7 cellular contexts compared by ENCODE assay signal in genomic region chr11:34105957-34106504, GRCh38. TPM values are rescaled to one million over a fixed set of nuclear protein-coding genes. Genes with fewer than 3 reads are reported as not detected.
DNase-seq lines count a peak whose midpoint lies in the region; ATAC-seq and TF ChIP-seq lines count a peak whose summit lies in the region.

No MANE protein-coding gene starts in this region.

- peak overlapping the region; percentile 70 for H3K27ac ChIP-seq in duodenal mucosa (ENCODE audit: low read depth, low read length)

- DNase-seq in NT2/D1 (ENCODE audit: low read depth, low spot score) (no peak), natural killer cell (no peak), NCI-H2227 (lab: John Stamatoyannopoulos, UW; ENCODE audit: unreplicated experiment) (no peak), D341Med (ENCODE audit: low spot score) (no peak)

- H3K9me3 ChIP-seq in NT2/D1 (ENCODE audit: insufficient read depth, low read length) = no peaks in the 10 kb centered on the region
- no peaks in the 10 kb centered on the region for H3K9me3 ChIP-seq in duodenal mucosa (ENCODE audit: control insufficient read depth in 1 of 2, low read length in 2 of 2)

- H3K36me3 ChIP-seq in NT2/D1 (ENCODE audit: insufficient read depth, insufficient read length, low read length) (peaks cover 46% of the 10 kb centered on the region), duodenal mucosa (ENCODE audit: control insufficient read depth in 1 of 2, insufficient read depth in 2 of 2, low read length in 2 of 2) (peaks cover 5 to 27% of the 10 kb centered on the region in 2 donors)

- ATAC-seq in GM21619 (IDR thresholded peaks at IDR 0.05; ENCODE audit: unreplicated experiment) (peak; percentile 11), natural killer cell (no peak), HG02852 (IDR thresholded peaks at IDR 0.05; ENCODE audit: unreplicated experiment) (no peak)

- TF ChIP-seq CTCF in natural killer cell (IDR thresholded peaks at IDR 0.05) = no peak

- no peaks in the 10 kb centered on the region for H3K27me3 Mint-ChIP-seq in natural killer cell (ENCODE audit: low read depth in 2 of 2)

- no peaks in the 10 kb centered on the region for H3K27me3 ChIP-seq in NT2/D1 (ENCODE audit: insufficient read depth, insufficient read length)
- no peaks in the 10 kb centered on the region for H3K27me3 ChIP-seq in duodenal mucosa (ENCODE audit: control insufficient read depth in 1 of 2, insufficient read depth in 2 of 2, low read length in 2 of 2)

- H3K27ac Mint-ChIP-seq in natural killer cell = peak overlapping the region; percentile 96 to 97

- peak overlapping the region; percentile 87 for H3K4me3 ChIP-seq in NT2/D1 (ENCODE audit: insufficient read length, low read depth)
- peak overlapping the region; percentile 95 to 99 for H3K4me3 ChIP-seq in duodenal mucosa (ENCODE audit: low read depth in 1 of 2, low read length in 2 of 2)

- H3K9ac ChIP-seq in NT2/D1 (ENCODE audit: insufficient read length, low read depth) (peak overlapping the region; percentile 88), duodenal mucosa (ENCODE audit: low read depth in 1 of 2, low read length in 2 of 2) (peak overlapping the region; percentile 94 to 97)

- H3K4me3 Mint-ChIP-seq in natural killer cell = peak overlapping the region; percentile 96

- H3K9me3 Mint-ChIP-seq in natural killer cell = no peaks in the 10 kb centered on the region

- H3K36me3 Mint-ChIP-seq in natural killer cell = peaks cover 4% of the 10 kb centered on the region

- intact Hi-C loops in natural killer cell (cut with micrococcal nuclease) = loop anchor here (1.0 to 2.0 kb wide), 5 partner anchors 55 to 811 kb away; partner anchors contain the start of genes ABTB2, APIP, CAPRIN1 and CAT

- H3K4me1 ChIP-seq in NT2/D1 (ENCODE audit: insufficient read depth, insufficient read length) (no peaks in the 10 kb centered on the region), duodenal mucosa (ENCODE audit: control insufficient read depth in 1 of 2, insufficient read depth in 2 of 2, low read length in 2 of 2) (peaks cover 15 to 18% of the 10 kb centered on the region in 2 donors)

- H3K4me1 Mint-ChIP-seq in natural killer cell = peaks cover 34 to 40% of the 10 kb centered on the region in 2 donors

RNA-seq across cellular contexts. Expression of gene NAT10, which starts 0.6 kb away (rescaled TPM):
- total RNA-seq in natural killer cell = 10 to 100 TPM; 40.3 to 53.6 (median 42.8) TPM

RNA-seq across cellular contexts. Expression of gene CAPRIN1, which starts 54.5 kb away (rescaled TPM):
- total RNA-seq in natural killer cell = 100 to 1,000 TPM; 118 to 158 (median 137) TPM
